Comparison of ENCODE assay signal across 1 cellular context in the genomic region with DNA sequence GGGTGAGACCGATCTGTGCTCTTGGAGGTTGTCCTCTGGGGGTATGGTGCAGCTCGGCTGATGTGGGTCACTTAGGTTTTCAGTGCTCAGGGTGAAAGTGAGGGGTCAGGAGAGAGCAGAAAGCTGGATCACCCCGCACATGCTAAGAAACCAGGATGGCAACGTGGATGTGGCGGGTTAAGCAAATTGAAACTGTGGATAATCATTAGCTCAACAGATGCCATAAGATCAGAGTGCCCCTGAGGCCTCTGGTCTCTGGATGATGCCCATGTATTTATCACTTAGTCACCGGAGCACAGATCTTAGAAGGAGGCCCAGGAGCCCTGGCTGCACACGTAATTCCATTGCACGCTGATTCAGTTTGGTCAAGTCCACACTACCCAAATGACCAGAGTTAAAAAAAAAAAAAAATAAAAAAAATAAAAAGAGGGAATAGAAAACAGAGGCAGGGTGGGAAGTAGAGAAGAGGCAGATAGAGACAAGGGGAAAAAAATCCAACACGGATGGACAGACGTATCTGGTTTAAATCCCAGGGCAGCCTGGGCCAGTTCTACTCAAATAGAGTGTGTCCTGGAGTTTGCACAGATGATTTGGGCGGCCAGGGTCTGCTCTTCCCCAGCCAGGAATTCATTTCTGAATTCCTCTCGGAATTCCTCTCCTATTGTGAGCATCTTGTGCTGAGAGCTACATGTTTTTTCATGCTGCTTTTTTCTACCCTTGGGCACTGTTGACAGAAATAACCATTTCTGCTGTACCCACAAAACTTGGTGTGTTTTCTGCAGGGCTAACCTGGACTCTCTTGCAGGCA.
TF ChIP-seq lines count a peak whose summit lies in the region.

No MANE protein-coding gene starts in this region.

TF ChIP-seq in liver, 16 proteins besides CTCF, POLR2A, EP300 and RAD21 (continued from another document):
- TF ChIP-seq, protein P1, sequence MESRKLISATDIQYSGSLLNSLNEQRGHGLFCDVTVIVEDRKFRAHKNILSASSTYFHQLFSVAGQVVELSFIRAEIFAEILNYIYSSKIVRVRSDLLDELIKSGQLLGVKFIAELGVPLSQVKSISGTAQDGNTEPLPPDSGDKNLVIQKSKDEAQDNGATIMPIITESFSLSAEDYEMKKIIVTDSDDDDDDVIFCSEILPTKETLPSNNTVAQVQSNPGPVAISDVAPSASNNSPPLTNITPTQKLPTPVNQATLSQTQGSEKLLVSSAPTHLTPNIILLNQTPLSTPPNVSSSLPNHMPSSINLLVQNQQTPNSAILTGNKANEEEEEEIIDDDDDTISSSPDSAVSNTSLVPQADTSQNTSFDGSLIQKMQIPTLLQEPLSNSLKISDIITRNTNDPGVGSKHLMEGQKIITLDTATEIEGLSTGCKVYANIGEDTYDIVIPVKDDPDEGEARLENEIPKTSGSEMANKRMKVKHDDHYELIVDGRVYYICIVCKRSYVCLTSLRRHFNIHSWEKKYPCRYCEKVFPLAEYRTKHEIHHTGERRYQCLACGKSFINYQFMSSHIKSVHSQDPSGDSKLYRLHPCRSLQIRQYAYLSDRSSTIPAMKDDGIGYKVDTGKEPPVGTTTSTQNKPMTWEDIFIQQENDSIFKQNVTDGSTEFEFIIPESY (IDR thresholded peaks at IDR 0.05): no peak
- TF ChIP-seq HNF4G (IDR thresholded peaks at IDR 0.05) (peak; percentile 13), RXRA (IDR thresholded peaks at IDR 0.05) (peak; percentile 88 to 89), TAF1 (conservative IDR thresholded peaks at IDR 0.05) (no peak), JUND (IDR thresholded peaks at IDR 0.05) (peak in 1 of 2 donors; percentile 33)
- TF ChIP-seq, protein P2, sequence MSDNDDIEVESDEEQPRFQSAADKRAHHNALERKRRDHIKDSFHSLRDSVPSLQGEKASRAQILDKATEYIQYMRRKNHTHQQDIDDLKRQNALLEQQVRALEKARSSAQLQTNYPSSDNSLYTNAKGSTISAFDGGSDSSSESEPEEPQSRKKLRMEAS (IDR thresholded peaks at IDR 0.05): no peak
- TF ChIP-seq, protein P3, sequence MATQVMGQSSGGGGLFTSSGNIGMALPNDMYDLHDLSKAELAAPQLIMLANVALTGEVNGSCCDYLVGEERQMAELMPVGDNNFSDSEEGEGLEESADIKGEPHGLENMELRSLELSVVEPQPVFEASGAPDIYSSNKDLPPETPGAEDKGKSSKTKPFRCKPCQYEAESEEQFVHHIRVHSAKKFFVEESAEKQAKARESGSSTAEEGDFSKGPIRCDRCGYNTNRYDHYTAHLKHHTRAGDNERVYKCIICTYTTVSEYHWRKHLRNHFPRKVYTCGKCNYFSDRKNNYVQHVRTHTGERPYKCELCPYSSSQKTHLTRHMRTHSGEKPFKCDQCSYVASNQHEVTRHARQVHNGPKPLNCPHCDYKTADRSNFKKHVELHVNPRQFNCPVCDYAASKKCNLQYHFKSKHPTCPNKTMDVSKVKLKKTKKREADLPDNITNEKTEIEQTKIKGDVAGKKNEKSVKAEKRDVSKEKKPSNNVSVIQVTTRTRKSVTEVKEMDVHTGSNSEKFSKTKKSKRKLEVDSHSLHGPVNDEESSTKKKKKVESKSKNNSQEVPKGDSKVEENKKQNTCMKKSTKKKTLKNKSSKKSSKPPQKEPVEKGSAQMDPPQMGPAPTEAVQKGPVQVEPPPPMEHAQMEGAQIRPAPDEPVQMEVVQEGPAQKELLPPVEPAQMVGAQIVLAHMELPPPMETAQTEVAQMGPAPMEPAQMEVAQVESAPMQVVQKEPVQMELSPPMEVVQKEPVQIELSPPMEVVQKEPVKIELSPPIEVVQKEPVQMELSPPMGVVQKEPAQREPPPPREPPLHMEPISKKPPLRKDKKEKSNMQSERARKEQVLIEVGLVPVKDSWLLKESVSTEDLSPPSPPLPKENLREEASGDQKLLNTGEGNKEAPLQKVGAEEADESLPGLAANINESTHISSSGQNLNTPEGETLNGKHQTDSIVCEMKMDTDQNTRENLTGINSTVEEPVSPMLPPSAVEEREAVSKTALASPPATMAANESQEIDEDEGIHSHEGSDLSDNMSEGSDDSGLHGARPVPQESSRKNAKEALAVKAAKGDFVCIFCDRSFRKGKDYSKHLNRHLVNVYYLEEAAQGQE (IDR thresholded peaks at IDR 0.05): no peak
